In genomic region chr5:154940772-154941620, GRCh38 we compare ENCODE assay signal across 1 cellular context.
TF ChIP-seq lines count a peak whose summit lies in the region.

MRPL22 (plus strand) TSS chr5:154941073; CDS start chr5:154941111, 38 bp downstream.

TF ChIP-seq in HCT116, 20 proteins besides CTCF, POLR2A, EP300 and RAD21 (continued from another document):
- TF ChIP-seq TCF7L2 (IDR thresholded peaks at IDR 0.05; ENCODE audit: borderline replicate concordance, extremely low read depth, insufficient read depth, insufficient read length): no peak
- TF ChIP-seq ZNF274 (IDR thresholded peaks at IDR 0.05; ENCODE audit: low read depth, low read length): no peak
- peak; percentile 91 for TF ChIP-seq POLR2AphosphoS5 (IDR thresholded peaks at IDR 0.05; ENCODE audit: low read depth, low read length)
